Comparison of ENCODE assay signal across 8 cellular contexts in genomic region chr16:83813818-83814653, GRCh38. TPM values are rescaled to one million over a fixed set of nuclear protein-coding genes. Genes with fewer than 3 reads are reported as not detected.
DNase-seq lines count a peak whose midpoint lies in the region; ATAC-seq and TF ChIP-seq lines count a peak whose summit lies in the region.

No MANE protein-coding gene starts in this region.

- peaks cover 3% of the 10 kb centered on the region; the same call in 1 of the 2 replicates for H4K20me1 ChIP-seq in PC-9 (ENCODE audit: insufficient read depth)

- no peaks in the 10 kb centered on the region for H3K27me3 ChIP-seq in upper lobe of right lung
- peaks cover 15% of the 10 kb centered on the region for H3K27me3 ChIP-seq in PC-9 (ENCODE audit: insufficient read depth, low read depth)

- peaks cover 23% of the 10 kb centered on the region for H3K79me2 ChIP-seq in PC-9 (ENCODE audit: low read depth)

- peaks cover 17% of the 10 kb centered on the region for H3F3A ChIP-seq in PC-9 (ENCODE audit: insufficient read depth, low read depth)

- CTCF ChIA-PET in PC-9 (lab: Charles Lee): no interaction called here

- DNase-seq in ELF-1 (ENCODE audit: low read depth, low spot score) (peak; percentile 29), SW480 (ENCODE audit: low spot score) (peak; percentile 42), kidney glomerular epithelial cell (lab: John Stamatoyannopoulos, UW) (peak; percentile 71), upper lobe of right lung (no peak), PC-9 (no peak)

- H3K9me3 ChIP-seq in upper lobe of right lung: no peaks in the 10 kb centered on the region
- no peaks in the 10 kb centered on the region for H3K9me3 ChIP-seq in PC-9 (ENCODE audit: insufficient read depth, low read depth)

- ATAC-seq in HG03565 (IDR thresholded peaks at IDR 0.05; ENCODE audit: unreplicated experiment): peak; percentile 46
- ATAC-seq in upper lobe of right lung: peak; percentile 69
- no peak for ATAC-seq in GM21360 (IDR thresholded peaks at IDR 0.05; ENCODE audit: unreplicated experiment)
- ATAC-seq in HG03025 (IDR thresholded peaks at IDR 0.05; ENCODE audit: low FRiP score, unreplicated experiment): no peak

- H3K4me3 ChIP-seq in upper lobe of right lung: no peak overlapping the region
- H3K4me3 ChIP-seq in PC-9: no peak overlapping the region

- POLR2A ChIA-PET in PC-9 (lab: Charles Lee; ENCODE audit: unreplicated experiment): interaction anchor here (0.8 kb wide), 1 partner anchor 303 kb away, joined by 4 read pairs; no protein-coding TSS in a partner anchor

- no peak overlapping the region for H3K4me2 ChIP-seq in PC-9

- H3K27ac ChIP-seq in upper lobe of right lung (peak overlapping the region; percentile 58), PC-9 (no peak overlapping the region)

- H3K36me3 ChIP-seq in upper lobe of right lung (peaks cover 42% of the 10 kb centered on the region), PC-9 (ENCODE audit: low read depth) (peaks cover 24% of the 10 kb centered on the region; the same call in 1 of the 2 replicates)

- no peaks in the 10 kb centered on the region for H3K9me2 ChIP-seq in PC-9 (ENCODE audit: insufficient read depth)

- intact Hi-C loops in upper lobe of right lung (cut with DNase I): no loop called here
- intact Hi-C loops in PC-9 (cut with micrococcal nuclease; ENCODE audit: unreplicated experiment): no loop called here

- no TSS peak for BruUV-seq in PC-9 (replicated peaks; lab: Mats Ljungman, UMichigan)

- H2AFZ ChIP-seq in PC-9: no peak overlapping the region

- no peak for TF ChIP-seq CTCF in upper lobe of right lung (IDR thresholded peaks at IDR 0.05)
- no peak for TF ChIP-seq CTCF in PC-9 (conservative IDR thresholded peaks at IDR 0.05)

- peaks cover 6% of the 10 kb centered on the region for H3K4me1 ChIP-seq in upper lobe of right lung
- peaks cover 15% of the 10 kb centered on the region for H3K4me1 ChIP-seq in PC-9 (replicated peaks; ENCODE audit: insufficient read depth)

RNA-seq across cellular contexts. Expression of gene HSBP1, which starts 6.3 kb away (rescaled TPM):
- 86.2 TPM for total RNA-seq in upper lobe of right lung
- total RNA-seq in PC-9 (2021): 89.9 and 130 TPM in 2 replicates

Comparison
In these comparisons a context has a peak if more than half of its experiments do, and no peak if none do; other contexts are left out.
1. DNase-seq: peak in ELF-1 (single experiment), SW480 (single experiment) and kidney glomerular epithelial cell (single experiment); none in upper lobe of right lung (single experiment) and PC-9 (0 of 2).
2. ATAC-seq: peak in HG03565 (single experiment) and upper lobe of right lung (single experiment); none in GM21360 (single experiment) and HG03025 (single experiment).